11 cellular contexts compared by ENCODE assay signal in the genomic region with DNA sequence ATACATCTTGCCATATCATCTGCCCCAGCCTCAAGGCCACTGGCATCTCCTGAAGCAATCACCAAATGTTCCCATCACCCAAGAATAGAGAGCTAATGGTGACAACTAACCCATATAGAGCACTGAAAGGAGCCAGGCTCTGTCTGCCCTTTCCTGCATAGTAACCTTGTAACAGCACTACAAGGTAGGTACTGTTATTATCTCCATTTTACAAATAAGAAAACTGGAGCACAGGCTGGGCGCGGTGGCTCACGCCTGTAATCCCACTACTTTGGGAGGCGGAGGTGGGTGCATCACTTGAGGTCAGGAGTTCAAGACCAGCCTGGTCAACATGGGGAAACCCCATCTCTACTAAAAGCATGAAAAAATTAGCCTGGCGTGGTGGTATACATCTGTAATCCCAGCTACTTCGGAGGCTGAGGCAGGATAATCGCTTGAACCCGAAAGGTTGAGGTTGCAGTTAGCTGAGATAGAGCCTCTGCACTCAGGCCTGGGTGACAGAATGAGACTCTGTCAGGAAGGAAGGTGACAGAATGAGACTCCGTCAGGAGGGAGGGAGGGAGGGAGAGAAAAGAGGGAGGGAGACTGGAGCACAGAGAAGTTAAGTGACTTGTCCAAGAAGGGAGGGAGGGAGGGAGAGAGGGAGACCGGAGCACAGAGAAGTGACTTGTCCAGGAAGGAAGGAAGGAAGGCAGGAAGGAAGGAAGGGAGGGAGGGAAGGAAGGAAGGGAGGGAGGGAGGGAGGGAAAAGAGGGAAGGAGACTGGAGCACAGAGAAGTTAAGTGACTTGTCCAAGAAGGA. TPM values are rescaled to one million over a fixed set of nuclear protein-coding genes. Genes with fewer than 3 reads are reported as not detected.
DNase-seq lines count a peak whose midpoint lies in the region; ATAC-seq and TF ChIP-seq lines count a peak whose summit lies in the region.
"Had no signal": no experiment of that assay in that cellular context is flagged by ENCODE, and none has a peak within 500 bp of the region (broad histone marks: within the 10 kb centered on the region; RNA-seq: fewer than 3 reads in every experiment).

No MANE protein-coding gene starts in this region.

- peak overlapping the region; percentile 96 for H3K27ac ChIP-seq in Panc1 (ENCODE audit: low read length)
- no peak overlapping the region for H3K27ac ChIP-seq in endodermal cell (ENCODE audit: low read depth, low read length)

- H3K36me3 ChIP-seq in Panc1 (ENCODE audit: control insufficient read depth, insufficient read depth, low read length): peaks cover 5% of the 10 kb centered on the region; the same call in 1 of the 2 replicates
- H3K36me3 ChIP-seq in endodermal cell (ENCODE audit: control insufficient read depth, insufficient read depth, low read length): no peaks in the 10 kb centered on the region

- H3K27me3 ChIP-seq in Panc1 (ENCODE audit: control insufficient read depth, insufficient read depth, low read length) (no peaks in the 10 kb centered on the region), endodermal cell (ENCODE audit: control insufficient read depth, insufficient read depth, low read length, poor library complexity, severe bottlenecking) (no peaks in the 10 kb centered on the region)

- TF ChIP-seq CTCF in Panc1 (IDR thresholded peaks at IDR 0.05) (no peak), endodermal cell (conservative IDR thresholded peaks at IDR 0.05) (no peak)

- H3K4me1 ChIP-seq in Panc1 (ENCODE audit: control insufficient read depth, insufficient read depth, low read length) (peaks cover 20% of the 10 kb centered on the region; the same call in 1 of the 2 replicates), endodermal cell (ENCODE audit: control insufficient read depth, insufficient read depth, low read length) (no peaks in the 10 kb centered on the region)

- ATAC-seq in Panc1: peak; percentile 20
- no peak for ATAC-seq in stimulated activated memory B cell treated with anti-CD40 and anti-IgM and Interleukin-4, amounts not matched to agents 10 μg/mL and 1 μg/mL and 100 μg/mL, for 72 hours
- ATAC-seq: left lobe of liver had no signal

- POLR2A ChIA-PET in Panc1 (lab: Charles Lee): interaction anchor here (0.7 kb wide), 1 partner anchor 37 kb away, joined by 3 read pairs; no protein-coding TSS in a partner anchor

- H3K4me3 ChIP-seq in Panc1 (ENCODE audit: low read depth in 2 of 2, low read length in 2 of 2) (peak overlapping the region; percentile 83 to 91), endodermal cell (ENCODE audit: low read length) (peak overlapping the region; percentile 82)

- peaks cover 19% of the 10 kb centered on the region for H3K4me1 Mint-ChIP-seq in T-helper 2 cell treated with Interferon-gamma antibody and Interleukin-4, amounts not matched to agents 5 μg/mL and 100 μg/mL, for 36 hours (ENCODE audit: low read depth)
- peaks cover 14% of the 10 kb centered on the region for H3K4me1 Mint-ChIP-seq in endodermal cell
- H3K4me1 Mint-ChIP-seq in stimulated activated memory B cell treated with anti-CD40 and anti-IgM and Interleukin-4, amounts not matched to agents 10 μg/mL and 1 μg/mL and 100 μg/mL, for 72 hours: peaks cover 37% of the 10 kb centered on the region

- no peak for DNase-seq in T-helper 2 cell treated with Interferon-gamma antibody and Interleukin-4, amounts not matched to agents 5 μg/mL and 100 μg/mL, for 36 hours (ENCODE audit: low spot score)
- DNase-seq in T-helper 2 cell (no peak), Panc1 (ENCODE audit: low read depth, low spot score) (no peak), endodermal cell (peak; percentile 58), NCI-H748 treated with DMSO at 0.1 percent for 48 hours (lab: John Stamatoyannopoulos, UW) (no peak), DMS153 (lab: John Stamatoyannopoulos, UW) (no peak)
- no peak for DNase-seq in stimulated activated CD4-positive, alpha-beta T cell treated with anti-CD3 and anti-CD28 coated beads, Interleukin-1b, Interleukin-23, amount 100 ng/mL, for 48 hours
- DNase-seq: activated CD8-positive, alpha-beta memory T cell treated with anti-CD3 and anti-CD28 coated beads for 24 hours; NCI-H2029 had no signal

- 73 to 78% methylated on average over 7 to 10 of the region's 10 CpGs for WGBS in endodermal cell (ENCODE audit: insufficient coverage in 1 of 2, insufficient read length in 1 of 2), 2 experiments

- in situ Hi-C loops in Panc1 (cut with HindIII; ENCODE audit: low pct_unique_long_range_greater_than_20kb, low sequenced_read_pairs): no loop called here

- H3K9me3 ChIP-seq in Panc1 (ENCODE audit: control insufficient read depth, insufficient read depth, low read depth, low read length) (no peaks in the 10 kb centered on the region), endodermal cell (ENCODE audit: control insufficient read depth, low read length) (no peaks in the 10 kb centered on the region)

- H3K27ac Mint-ChIP-seq in T-helper 2 cell treated with Interferon-gamma antibody and Interleukin-4, amounts not matched to agents 5 μg/mL and 100 μg/mL, for 36 hours: no peak overlapping the region
- no peak overlapping the region for H3K27ac Mint-ChIP-seq in endodermal cell
- peak overlapping the region; percentile 31 for H3K27ac Mint-ChIP-seq in stimulated activated memory B cell treated with anti-CD40 and anti-IgM and Interleukin-4, amounts not matched to agents 10 μg/mL and 1 μg/mL and 100 μg/mL, for 72 hours

- no peaks in the 10 kb centered on the region for H3K36me3 Mint-ChIP-seq in T-helper 2 cell treated with Interferon-gamma antibody and Interleukin-4, amounts not matched to agents 5 μg/mL and 100 μg/mL, for 36 hours (ENCODE audit: low read depth)
- H3K36me3 Mint-ChIP-seq in endodermal cell (ENCODE audit: low read depth): peaks cover 4% of the 10 kb centered on the region
- H3K36me3 Mint-ChIP-seq in stimulated activated memory B cell treated with anti-CD40 and anti-IgM and Interleukin-4, amounts not matched to agents 10 μg/mL and 1 μg/mL and 100 μg/mL, for 72 hours: peaks cover 13% of the 10 kb centered on the region

- H3K9me3 Mint-ChIP-seq in T-helper 2 cell treated with Interferon-gamma antibody and Interleukin-4, amounts not matched to agents 5 μg/mL and 100 μg/mL, for 36 hours: no peaks in the 10 kb centered on the region
- H3K9me3 Mint-ChIP-seq in endodermal cell: no peaks in the 10 kb centered on the region
- H3K9me3 Mint-ChIP-seq in stimulated activated memory B cell treated with anti-CD40 and anti-IgM and Interleukin-4, amounts not matched to agents 10 μg/mL and 1 μg/mL and 100 μg/mL, for 72 hours: no peaks in the 10 kb centered on the region

- H3K4me3 Mint-ChIP-seq in T-helper 2 cell treated with Interferon-gamma antibody and Interleukin-4, amounts not matched to agents 5 μg/mL and 100 μg/mL, for 36 hours: peak overlapping the region; percentile 15
- H3K4me3 Mint-ChIP-seq in endodermal cell: peak overlapping the region; percentile 92
- peak overlapping the region; percentile 58 for H3K4me3 Mint-ChIP-seq in stimulated activated memory B cell treated with anti-CD40 and anti-IgM and Interleukin-4, amounts not matched to agents 10 μg/mL and 1 μg/mL and 100 μg/mL, for 72 hours

- H3K27me3 Mint-ChIP-seq in T-helper 2 cell treated with Interferon-gamma antibody and Interleukin-4, amounts not matched to agents 5 μg/mL and 100 μg/mL, for 36 hours (ENCODE audit: low read depth): peaks cover 4% of the 10 kb centered on the region
- H3K27me3 Mint-ChIP-seq in endodermal cell (ENCODE audit: insufficient read depth): peaks cover 21% of the 10 kb centered on the region
- H3K27me3 Mint-ChIP-seq in stimulated activated memory B cell treated with anti-CD40 and anti-IgM and Interleukin-4, amounts not matched to agents 10 μg/mL and 1 μg/mL and 100 μg/mL, for 72 hours: no peaks in the 10 kb centered on the region

- H3K9ac ChIP-seq in endodermal cell (ENCODE audit: extremely low read depth, low read length, poor library complexity, severe bottlenecking): no peak overlapping the region

- BruUV-seq in Panc1 (replicated peaks; lab: Mats Ljungman, UMichigan): no TSS peak

- CTCF ChIA-PET in Panc1 (lab: Charles Lee): no interaction called here

- intact Hi-C loops in Panc1 (cut with micrococcal nuclease; ENCODE audit: unreplicated experiment): loop anchor here (5.0 kb wide), 1 partner anchor 59 kb away; no protein-coding TSS in a partner anchor

RNA-seq across cellular contexts. Expression of gene SLC35F2, which starts 2.2 kb away (rescaled TPM):
- total RNA-seq in Panc1 (2021; ENCODE audit: unreplicated experiment): 89.4 TPM
- 63.3 TPM for polyA plus RNA-seq in Panc1 (2012; ENCODE audit: insufficient read length)
- total RNA-seq in endodermal cell: 10 to 100 TPM; 18.8 to 23.6 TPM
- 6.3 TPM for polyA plus RNA-seq in endodermal cell (2013, experiment 1 of 2)
- polyA plus RNA-seq in endodermal cell (2013, experiment 2 of 2): 6.1 TPM

Comparison
In these comparisons a context has a peak if more than half of its experiments do, and no peak if none do; other contexts are left out.
1. H3K4me3 Mint-ChIP-seq: peak in every context shown above with its lines; median percentile 92 in endodermal cell; 58 in stimulated activated memory B cell treated with anti-CD40 and anti-IgM and Interleukin-4, amounts not matched to agents 10 μg/mL and 1 μg/mL and 100 μg/mL, for 72 hours; 15 in T-helper 2 cell treated with Interferon-gamma antibody and Interleukin-4, amounts not matched to agents 5 μg/mL and 100 μg/mL, for 36 hours.